In the genomic region with DNA sequence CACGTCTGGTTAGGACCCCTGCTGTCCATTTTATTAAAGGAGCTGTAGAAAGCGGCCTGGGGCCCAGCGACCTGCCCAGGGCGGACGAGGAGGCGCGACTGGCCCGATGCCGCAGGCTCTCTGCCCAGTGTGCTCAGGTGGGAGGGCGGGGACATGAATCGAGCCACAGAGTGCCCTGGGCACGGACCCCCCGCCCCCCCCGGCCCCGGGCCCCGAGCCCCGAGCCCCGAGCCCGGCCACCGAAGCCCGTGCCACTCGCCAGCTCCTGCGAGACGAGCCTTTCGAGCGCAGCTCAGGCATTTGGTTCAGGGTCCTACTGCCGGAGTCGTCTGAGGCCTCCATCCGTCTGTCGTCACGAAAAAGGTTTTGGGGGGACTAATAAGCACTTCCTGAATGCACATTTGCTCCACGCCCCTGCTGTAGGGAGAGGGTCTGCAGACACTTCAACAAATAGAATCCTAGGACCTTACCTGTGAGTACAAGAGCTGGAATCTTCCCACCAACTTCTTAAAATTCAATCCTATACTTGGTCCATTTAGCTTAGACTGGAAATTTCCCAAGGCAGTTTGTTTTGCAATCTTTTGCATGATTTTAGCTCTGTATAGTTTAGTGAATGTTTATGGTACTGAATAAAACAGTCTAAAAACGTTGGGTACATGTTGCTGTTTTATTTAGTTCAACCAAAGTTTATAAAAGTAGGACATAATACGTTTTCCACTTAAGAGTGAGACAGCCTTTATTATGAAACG, we compare ENCODE assay signal across 1 cellular context.
TF ChIP-seq lines count a peak whose summit lies in the region.

No MANE protein-coding gene starts in this region.

TF ChIP-seq in K562, 482 proteins besides CTCF, POLR2A, EP300 and RAD21 (continued from another document and continues in another):
- TF ChIP-seq, protein P1, sequence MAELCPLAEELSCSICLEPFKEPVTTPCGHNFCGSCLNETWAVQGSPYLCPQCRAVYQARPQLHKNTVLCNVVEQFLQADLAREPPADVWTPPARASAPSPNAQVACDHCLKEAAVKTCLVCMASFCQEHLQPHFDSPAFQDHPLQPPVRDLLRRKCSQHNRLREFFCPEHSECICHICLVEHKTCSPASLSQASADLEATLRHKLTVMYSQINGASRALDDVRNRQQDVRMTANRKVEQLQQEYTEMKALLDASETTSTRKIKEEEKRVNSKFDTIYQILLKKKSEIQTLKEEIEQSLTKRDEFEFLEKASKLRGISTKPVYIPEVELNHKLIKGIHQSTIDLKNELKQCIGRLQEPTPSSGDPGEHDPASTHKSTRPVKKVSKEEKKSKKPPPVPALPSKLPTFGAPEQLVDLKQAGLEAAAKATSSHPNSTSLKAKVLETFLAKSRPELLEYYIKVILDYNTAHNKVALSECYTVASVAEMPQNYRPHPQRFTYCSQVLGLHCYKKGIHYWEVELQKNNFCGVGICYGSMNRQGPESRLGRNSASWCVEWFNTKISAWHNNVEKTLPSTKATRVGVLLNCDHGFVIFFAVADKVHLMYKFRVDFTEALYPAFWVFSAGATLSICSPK (IDR thresholded peaks at IDR 0.05; ENCODE audit: borderline replicate concordance) = no peak
- TF ChIP-seq HDGF (IDR thresholded peaks at IDR 0.05) (no peak), ELF2 (CRISPR knock-in tag; IDR thresholded peaks at IDR 0.05) (no peak), SRSF9 (IDR thresholded peaks at IDR 0.05; ENCODE audit: borderline replicate concordance, low read depth, low read length) (no peak), HEY1 (CRISPR knock-in tag; IDR thresholded peaks at IDR 0.05; ENCODE audit: borderline replicate concordance) (no peak), PHF21A (IDR thresholded peaks at IDR 0.05; ENCODE audit: borderline replicate concordance, low read depth) (peak; percentile 52; the same call in 1 of the 2 replicates), NR2F6 (CRISPR knock-in tag; IDR thresholded peaks at IDR 0.05) (no peak), RCOR1 (IDR thresholded peaks at IDR 0.05; ENCODE audit: borderline replicate concordance in 1 of 2, low read depth in 2 of 2, low read length in 2 of 2) (no peak), ZNF589 (CRISPR knock-in tag; IDR thresholded peaks at IDR 0.05; ENCODE audit: low read depth) (peak; percentile 52; the same call in 1 of the 2 replicates), MTA2 (IDR thresholded peaks at IDR 0.05; ENCODE audit: low read depth) (no peak), ZNF121 (CRISPR knock-in tag; conservative IDR thresholded peaks at IDR 0.05) (no peak), EWSR1 (IDR thresholded peaks at IDR 0.05; ENCODE audit: borderline replicate concordance, low read depth, partially characterized antibody) (no peak), RBFOX2 (IDR thresholded peaks at IDR 0.05; ENCODE audit: low read depth, low read length) (no peak), ZKSCAN1 (IDR thresholded peaks at IDR 0.05; ENCODE audit: low read depth, low read length) (peak; percentile 4; the same call in 1 of the 2 replicates), NRF1 (conservative IDR thresholded peaks at IDR 0.05 in 1 of 2, IDR thresholded peaks at IDR 0.05 in 1 of 2) (peak; percentile 50 to 64; a peak in 2 of 4 replicates), ZNF644 (tag; IDR thresholded peaks at IDR 0.05; ENCODE audit: low read depth) (no peak), STAT5B (CRISPR knock-in tag; IDR thresholded peaks at IDR 0.05) (no peak), ZNF140 (CRISPR knock-in tag; IDR thresholded peaks at IDR 0.05) (no peak)
- TF ChIP-seq, protein P2, sequence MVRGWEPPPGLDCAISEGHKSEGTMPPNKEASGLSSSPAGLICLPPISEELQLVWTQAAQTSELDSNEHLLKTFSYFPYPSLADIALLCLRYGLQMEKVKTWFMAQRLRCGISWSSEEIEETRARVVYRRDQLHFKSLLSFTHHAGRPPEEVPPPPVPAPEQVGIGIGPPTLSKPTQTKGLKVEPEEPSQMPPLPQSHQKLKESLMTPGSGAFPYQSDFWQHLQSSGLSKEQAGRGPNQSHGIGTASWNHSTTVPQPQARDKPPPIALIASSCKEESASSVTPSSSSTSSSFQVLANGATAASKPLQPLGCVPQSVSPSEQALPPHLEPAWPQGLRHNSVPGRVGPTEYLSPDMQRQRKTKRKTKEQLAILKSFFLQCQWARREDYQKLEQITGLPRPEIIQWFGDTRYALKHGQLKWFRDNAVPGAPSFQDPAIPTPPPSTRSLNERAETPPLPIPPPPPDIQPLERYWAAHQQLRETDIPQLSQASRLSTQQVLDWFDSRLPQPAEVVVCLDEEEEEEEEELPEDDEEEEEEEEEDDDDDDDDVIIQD (CRISPR knock-in tag; IDR thresholded peaks at IDR 0.05) = no peak
- TF ChIP-seq, protein P3, sequence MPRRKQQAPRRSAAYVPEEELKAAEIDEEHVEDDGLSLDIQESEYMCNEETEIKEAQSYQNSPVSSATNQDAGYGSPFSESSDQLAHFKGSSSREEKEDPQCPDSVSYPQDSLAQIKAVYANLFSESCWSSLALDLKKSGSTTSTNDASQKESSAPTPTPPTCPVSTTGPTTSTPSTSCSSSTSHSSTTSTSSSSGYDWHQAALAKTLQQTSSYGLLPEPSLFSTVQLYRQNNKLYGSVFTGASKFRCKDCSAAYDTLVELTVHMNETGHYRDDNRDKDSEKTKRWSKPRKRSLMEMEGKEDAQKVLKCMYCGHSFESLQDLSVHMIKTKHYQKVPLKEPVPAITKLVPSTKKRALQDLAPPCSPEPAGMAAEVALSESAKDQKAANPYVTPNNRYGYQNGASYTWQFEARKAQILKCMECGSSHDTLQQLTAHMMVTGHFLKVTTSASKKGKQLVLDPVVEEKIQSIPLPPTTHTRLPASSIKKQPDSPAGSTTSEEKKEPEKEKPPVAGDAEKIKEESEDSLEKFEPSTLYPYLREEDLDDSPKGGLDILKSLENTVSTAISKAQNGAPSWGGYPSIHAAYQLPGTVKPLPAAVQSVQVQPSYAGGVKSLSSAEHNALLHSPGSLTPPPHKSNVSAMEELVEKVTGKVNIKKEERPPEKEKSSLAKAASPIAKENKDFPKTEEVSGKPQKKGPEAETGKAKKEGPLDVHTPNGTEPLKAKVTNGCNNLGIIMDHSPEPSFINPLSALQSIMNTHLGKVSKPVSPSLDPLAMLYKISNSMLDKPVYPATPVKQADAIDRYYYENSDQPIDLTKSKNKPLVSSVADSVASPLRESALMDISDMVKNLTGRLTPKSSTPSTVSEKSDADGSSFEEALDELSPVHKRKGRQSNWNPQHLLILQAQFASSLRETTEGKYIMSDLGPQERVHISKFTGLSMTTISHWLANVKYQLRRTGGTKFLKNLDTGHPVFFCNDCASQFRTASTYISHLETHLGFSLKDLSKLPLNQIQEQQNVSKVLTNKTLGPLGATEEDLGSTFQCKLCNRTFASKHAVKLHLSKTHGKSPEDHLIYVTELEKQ (CRISPR knock-in tag; IDR thresholded peaks at IDR 0.05) = no peak
- TF ChIP-seq, protein P4, sequence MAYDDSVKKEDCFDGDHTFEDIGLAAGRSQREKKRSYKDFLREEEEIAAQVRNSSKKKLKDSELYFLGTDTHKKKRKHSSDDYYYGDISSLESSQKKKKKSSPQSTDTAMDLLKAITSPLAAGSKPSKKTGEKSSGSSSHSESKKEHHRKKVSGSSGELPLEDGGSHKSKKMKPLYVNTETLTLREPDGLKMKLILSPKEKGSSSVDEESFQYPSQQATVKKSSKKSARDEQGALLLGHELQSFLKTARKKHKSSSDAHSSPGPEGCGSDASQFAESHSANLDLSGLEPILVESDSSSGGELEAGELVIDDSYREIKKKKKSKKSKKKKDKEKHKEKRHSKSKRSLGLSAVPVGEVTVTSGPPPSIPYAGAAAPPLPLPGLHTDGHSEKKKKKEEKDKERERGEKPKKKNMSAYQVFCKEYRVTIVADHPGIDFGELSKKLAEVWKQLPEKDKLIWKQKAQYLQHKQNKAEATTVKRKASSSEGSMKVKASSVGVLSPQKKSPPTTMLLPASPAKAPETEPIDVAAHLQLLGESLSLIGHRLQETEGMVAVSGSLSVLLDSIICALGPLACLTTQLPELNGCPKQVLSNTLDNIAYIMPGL (CRISPR knock-in tag; IDR thresholded peaks at IDR 0.05) = no peak; the same call in 1 of the 2 replicates
- TF ChIP-seq, protein P5, sequence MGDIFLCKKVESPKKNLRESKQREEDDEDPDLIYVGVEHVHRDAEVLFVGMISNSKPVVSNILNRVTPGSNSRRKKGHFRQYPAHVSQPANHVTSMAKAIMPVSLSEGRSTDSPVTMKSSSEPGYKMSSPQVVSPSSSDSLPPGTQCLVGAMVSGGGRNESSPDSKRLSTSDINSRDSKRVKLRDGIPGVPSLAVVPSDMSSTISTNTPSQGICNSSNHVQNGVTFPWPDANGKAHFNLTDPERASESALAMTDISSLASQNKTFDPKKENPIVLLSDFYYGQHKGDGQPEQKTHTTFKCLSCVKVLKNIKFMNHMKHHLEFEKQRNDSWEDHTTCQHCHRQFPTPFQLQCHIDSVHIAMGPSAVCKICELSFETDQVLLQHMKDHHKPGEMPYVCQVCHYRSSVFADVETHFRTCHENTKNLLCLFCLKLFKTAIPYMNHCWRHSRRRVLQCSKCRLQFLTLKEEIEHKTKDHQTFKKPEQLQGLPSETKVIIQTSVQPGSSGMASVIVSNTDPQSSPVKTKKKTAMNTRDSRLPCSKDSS (IDR thresholded peaks at IDR 0.05; ENCODE audit: low read depth, partially characterized antibody) = no peak
- TF ChIP-seq, protein P6, sequence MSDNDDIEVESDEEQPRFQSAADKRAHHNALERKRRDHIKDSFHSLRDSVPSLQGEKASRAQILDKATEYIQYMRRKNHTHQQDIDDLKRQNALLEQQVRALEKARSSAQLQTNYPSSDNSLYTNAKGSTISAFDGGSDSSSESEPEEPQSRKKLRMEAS (CRISPR knock-in tag; IDR thresholded peaks at IDR 0.05) = no peak
- TF ChIP-seq, protein P7, sequence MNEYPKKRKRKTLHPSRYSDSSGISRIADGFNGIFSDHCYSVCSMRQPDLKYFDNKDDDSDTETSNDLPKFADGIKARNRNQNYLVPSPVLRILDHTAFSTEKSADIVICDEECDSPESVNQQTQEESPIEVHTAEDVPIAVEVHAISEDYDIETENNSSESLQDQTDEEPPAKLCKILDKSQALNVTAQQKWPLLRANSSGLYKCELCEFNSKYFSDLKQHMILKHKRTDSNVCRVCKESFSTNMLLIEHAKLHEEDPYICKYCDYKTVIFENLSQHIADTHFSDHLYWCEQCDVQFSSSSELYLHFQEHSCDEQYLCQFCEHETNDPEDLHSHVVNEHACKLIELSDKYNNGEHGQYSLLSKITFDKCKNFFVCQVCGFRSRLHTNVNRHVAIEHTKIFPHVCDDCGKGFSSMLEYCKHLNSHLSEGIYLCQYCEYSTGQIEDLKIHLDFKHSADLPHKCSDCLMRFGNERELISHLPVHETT (CRISPR knock-in tag; conservative IDR thresholded peaks at IDR 0.05 in 1 of 2, IDR thresholded peaks at IDR 0.05 in 1 of 2) = peak in 1 of 2 experiments; percentile 72; a peak in 2 of 4 replicates
- TF ChIP-seq, protein P8, sequence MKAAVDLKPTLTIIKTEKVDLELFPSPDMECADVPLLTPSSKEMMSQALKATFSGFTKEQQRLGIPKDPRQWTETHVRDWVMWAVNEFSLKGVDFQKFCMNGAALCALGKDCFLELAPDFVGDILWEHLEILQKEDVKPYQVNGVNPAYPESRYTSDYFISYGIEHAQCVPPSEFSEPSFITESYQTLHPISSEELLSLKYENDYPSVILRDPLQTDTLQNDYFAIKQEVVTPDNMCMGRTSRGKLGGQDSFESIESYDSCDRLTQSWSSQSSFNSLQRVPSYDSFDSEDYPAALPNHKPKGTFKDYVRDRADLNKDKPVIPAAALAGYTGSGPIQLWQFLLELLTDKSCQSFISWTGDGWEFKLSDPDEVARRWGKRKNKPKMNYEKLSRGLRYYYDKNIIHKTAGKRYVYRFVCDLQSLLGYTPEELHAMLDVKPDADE (conservative IDR thresholded peaks at IDR 0.05; ENCODE audit: control insufficient read depth, low read depth, low read length) = no peak
- TF ChIP-seq, protein P9, sequence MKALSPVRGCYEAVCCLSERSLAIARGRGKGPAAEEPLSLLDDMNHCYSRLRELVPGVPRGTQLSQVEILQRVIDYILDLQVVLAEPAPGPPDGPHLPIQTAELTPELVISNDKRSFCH (CRISPR knock-in tag; IDR thresholded peaks at IDR 0.05) = no peak
- TF ChIP-seq, protein P9 (tag; IDR thresholded peaks at IDR 0.05) = no peak
- TF ChIP-seq, protein P10, sequence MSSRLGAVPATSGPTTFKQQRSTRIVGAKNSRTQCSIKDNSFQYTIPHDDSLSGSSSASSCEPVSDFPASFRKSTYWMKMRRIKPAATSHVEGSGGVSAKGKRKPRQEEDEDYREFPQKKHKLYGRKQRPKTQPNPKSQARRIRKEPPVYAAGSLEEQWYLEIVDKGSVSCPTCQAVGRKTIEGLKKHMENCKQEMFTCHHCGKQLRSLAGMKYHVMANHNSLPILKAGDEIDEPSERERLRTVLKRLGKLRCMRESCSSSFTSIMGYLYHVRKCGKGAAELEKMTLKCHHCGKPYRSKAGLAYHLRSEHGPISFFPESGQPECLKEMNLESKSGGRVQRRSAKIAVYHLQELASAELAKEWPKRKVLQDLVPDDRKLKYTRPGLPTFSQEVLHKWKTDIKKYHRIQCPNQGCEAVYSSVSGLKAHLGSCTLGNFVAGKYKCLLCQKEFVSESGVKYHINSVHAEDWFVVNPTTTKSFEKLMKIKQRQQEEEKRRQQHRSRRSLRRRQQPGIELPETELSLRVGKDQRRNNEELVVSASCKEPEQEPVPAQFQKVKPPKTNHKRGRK (tag; IDR thresholded peaks at IDR 0.05) = no peak
- TF ChIP-seq, protein P11, sequence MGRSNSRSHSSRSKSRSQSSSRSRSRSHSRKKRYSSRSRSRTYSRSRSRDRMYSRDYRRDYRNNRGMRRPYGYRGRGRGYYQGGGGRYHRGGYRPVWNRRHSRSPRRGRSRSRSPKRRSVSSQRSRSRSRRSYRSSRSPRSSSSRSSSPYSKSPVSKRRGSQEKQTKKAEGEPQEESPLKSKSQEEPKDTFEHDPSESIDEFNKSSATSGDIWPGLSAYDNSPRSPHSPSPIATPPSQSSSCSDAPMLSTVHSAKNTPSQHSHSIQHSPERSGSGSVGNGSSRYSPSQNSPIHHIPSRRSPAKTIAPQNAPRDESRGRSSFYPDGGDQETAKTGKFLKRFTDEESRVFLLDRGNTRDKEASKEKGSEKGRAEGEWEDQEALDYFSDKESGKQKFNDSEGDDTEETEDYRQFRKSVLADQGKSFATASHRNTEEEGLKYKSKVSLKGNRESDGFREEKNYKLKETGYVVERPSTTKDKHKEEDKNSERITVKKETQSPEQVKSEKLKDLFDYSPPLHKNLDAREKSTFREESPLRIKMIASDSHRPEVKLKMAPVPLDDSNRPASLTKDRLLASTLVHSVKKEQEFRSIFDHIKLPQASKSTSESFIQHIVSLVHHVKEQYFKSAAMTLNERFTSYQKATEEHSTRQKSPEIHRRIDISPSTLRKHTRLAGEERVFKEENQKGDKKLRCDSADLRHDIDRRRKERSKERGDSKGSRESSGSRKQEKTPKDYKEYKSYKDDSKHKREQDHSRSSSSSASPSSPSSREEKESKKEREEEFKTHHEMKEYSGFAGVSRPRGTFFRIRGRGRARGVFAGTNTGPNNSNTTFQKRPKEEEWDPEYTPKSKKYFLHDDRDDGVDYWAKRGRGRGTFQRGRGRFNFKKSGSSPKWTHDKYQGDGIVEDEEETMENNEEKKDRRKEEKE (IDR thresholded peaks at IDR 0.05; ENCODE audit: borderline replicate concordance in 1 of 2, control insufficient read depth in 1 of 2, low read depth in 2 of 2, low read length in 1 of 2) = no peak
- TF ChIP-seq, protein P12, sequence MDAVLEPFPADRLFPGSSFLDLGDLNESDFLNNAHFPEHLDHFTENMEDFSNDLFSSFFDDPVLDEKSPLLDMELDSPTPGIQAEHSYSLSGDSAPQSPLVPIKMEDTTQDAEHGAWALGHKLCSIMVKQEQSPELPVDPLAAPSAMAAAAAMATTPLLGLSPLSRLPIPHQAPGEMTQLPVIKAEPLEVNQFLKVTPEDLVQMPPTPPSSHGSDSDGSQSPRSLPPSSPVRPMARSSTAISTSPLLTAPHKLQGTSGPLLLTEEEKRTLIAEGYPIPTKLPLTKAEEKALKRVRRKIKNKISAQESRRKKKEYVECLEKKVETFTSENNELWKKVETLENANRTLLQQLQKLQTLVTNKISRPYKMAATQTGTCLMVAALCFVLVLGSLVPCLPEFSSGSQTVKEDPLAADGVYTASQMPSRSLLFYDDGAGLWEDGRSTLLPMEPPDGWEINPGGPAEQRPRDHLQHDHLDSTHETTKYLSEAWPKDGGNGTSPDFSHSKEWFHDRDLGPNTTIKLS (IDR thresholded peaks at IDR 0.05; ENCODE audit: borderline replicate concordance, low read depth) = no peak
